Comparison of ENCODE assay signal across 24 cellular contexts in genomic region chr9:81308404-81308803, GRCh38.
DNase-seq lines count a peak whose midpoint lies in the region; ATAC-seq and TF ChIP-seq lines count a peak whose summit lies in the region.
"Had no signal": no experiment of that assay in that cellular context is flagged by ENCODE, and none has a peak within 500 bp of the region (broad histone marks: within the 10 kb centered on the region; RNA-seq: fewer than 3 reads in every experiment).

No MANE protein-coding gene starts in this region.

- no peaks in the 10 kb centered on the region for H3K27me3 Mint-ChIP-seq in Calu3 (ENCODE audit: unreplicated experiment)
- H3K27me3 Mint-ChIP-seq: B cell; CD4-positive, alpha-beta T cell had no signal

- H3K36me3 ChIP-seq in left ventricle myocardium inferior (no peaks in the 10 kb centered on the region), left lung (no peaks in the 10 kb centered on the region)
- H3K36me3 ChIP-seq: BLaER1 treated with 17β-estradiol and CSF1 and Interleukin-3, amounts not matched to agents 10 nM and 100 nM had no signal

- H3K27ac Mint-ChIP-seq in Calu3 (ENCODE audit: unreplicated experiment) = peak overlapping the region; percentile 85
- H3K27ac Mint-ChIP-seq: B cell; CD4-positive, alpha-beta T cell; CD8-positive, alpha-beta T cell had no signal

- no peaks in the 10 kb centered on the region for H3K27me3 ChIP-seq in left ventricle myocardium inferior (ENCODE audit: low read depth)
- H3K27me3 ChIP-seq in left lung = no peaks in the 10 kb centered on the region
- H3K27me3 ChIP-seq: BLaER1 treated with 17β-estradiol and CSF1 and Interleukin-3, amounts not matched to agents 10 nM and 100 nM had no signal

- H3K4me1 Mint-ChIP-seq in Calu3 (ENCODE audit: low read depth, unreplicated experiment) = peaks cover 29% of the 10 kb centered on the region
- H3K4me1 Mint-ChIP-seq: B cell had no signal

- CTCF ChIA-PET in Calu3 (lab: Charles Lee) = no interaction called here

- ATAC-seq in left lung (no peak), HG03378 (IDR thresholded peaks at IDR 0.05; ENCODE audit: unreplicated experiment) (no peak)
- ATAC-seq: A549; CD8-positive, alpha-beta T cell; GM12878 had no signal

- no peaks in the 10 kb centered on the region for H3K36me3 Mint-ChIP-seq in Calu3 (ENCODE audit: insufficient read depth, unreplicated experiment)
- H3K36me3 Mint-ChIP-seq: CD8-positive, alpha-beta T cell had no signal

- no TSS peak for BruUV-seq in Calu3 (replicated peaks; lab: Mats Ljungman, UMichigan)

- H3K4me3 Mint-ChIP-seq in Calu3 (ENCODE audit: low read depth, unreplicated experiment) = no peak overlapping the region
- H3K4me3 Mint-ChIP-seq: B cell; CD4-positive, alpha-beta T cell; CD8-positive, alpha-beta T cell had no signal

- H3K4me3 ChIP-seq in left ventricle myocardium inferior (no peak overlapping the region), left lung (no peak overlapping the region)
- H3K4me3 ChIP-seq: A549; BLaER1 treated with 17β-estradiol and CSF1 and Interleukin-3, amounts not matched to agents 10 nM and 100 nM; GM12878 had no signal

- TF ChIP-seq CTCF in Calu3 (IDR thresholded peaks at IDR 0.05; ENCODE audit: unreplicated experiment) (no peak), left ventricle myocardium inferior (IDR thresholded peaks at IDR 0.05; ENCODE audit: borderline replicate concordance) (no peak), left lung (IDR thresholded peaks at IDR 0.05) (no peak)

- H3K9me3 ChIP-seq in left ventricle myocardium inferior (replicated peaks) = no peaks in the 10 kb centered on the region
- no peaks in the 10 kb centered on the region for H3K9me3 ChIP-seq in left lung
- H3K9me3 ChIP-seq: A549, Caco-2 had no signal

- no peaks in the 10 kb centered on the region for H3K9me3 Mint-ChIP-seq in Calu3 (ENCODE audit: low read depth, unreplicated experiment)

- H3K27ac ChIP-seq in left ventricle myocardium inferior (replicated peaks) = no peak overlapping the region
- H3K27ac ChIP-seq in left lung = no peak overlapping the region
- H3K27ac ChIP-seq: A549; BLaER1 treated with 17β-estradiol and CSF1 and Interleukin-3, amounts not matched to agents 10 nM and 100 nM; C4-2B had no signal

- H3K4me1 ChIP-seq in left ventricle myocardium inferior = no peaks in the 10 kb centered on the region
- H3K4me1 ChIP-seq in left lung = no peaks in the 10 kb centered on the region
- H3K4me1 ChIP-seq: A549; BLaER1 treated with 17β-estradiol and CSF1 and Interleukin-3, amounts not matched to agents 10 nM and 100 nM; Caco-2 had no signal

- intact Hi-C loops in Calu3 (cut with micrococcal nuclease; ENCODE audit: unreplicated experiment) (no loop called here), left ventricle myocardium inferior (cut with micrococcal nuclease) (no loop called here), left lung (cut with DNase I) (no loop called here)

- DNase-seq in Calu3 = no peak
- DNase-seq in M059J (ENCODE audit: low read depth) = peak; percentile 51
- DNase-seq in glomerular visceral epithelial cell (ENCODE audit: extremely low spot score) = peak; percentile 4
- DNase-seq in left ventricle myocardium inferior = no peak
- no peak for DNase-seq in left lung
- no peak for DNase-seq in anterior cingulate cortex (lab: John Stamatoyannopoulos, UW)
- DNase-seq: 8988T; AML-193; Caco-2; CD4-positive, alpha-beta T cell; CD8-positive, alpha-beta T cell; DMS 273 treated with DMSO at 0.1 percent for 48 hours; DMS153; DMS53; DMS79; DND-41; EL; GDM1 had no signal

Comparison
In these comparisons a context has a peak if more than half of its experiments do, and no peak if none do; other contexts are left out.
1. DNase-seq: peak in M059J (single experiment) and glomerular visceral epithelial cell (single experiment); none in Calu3 (single experiment), left ventricle myocardium inferior (single experiment), left lung (0 of 2) and anterior cingulate cortex (0 of 58).